ENCODE assay signal across 5 cellular contexts in the genomic region with DNA sequence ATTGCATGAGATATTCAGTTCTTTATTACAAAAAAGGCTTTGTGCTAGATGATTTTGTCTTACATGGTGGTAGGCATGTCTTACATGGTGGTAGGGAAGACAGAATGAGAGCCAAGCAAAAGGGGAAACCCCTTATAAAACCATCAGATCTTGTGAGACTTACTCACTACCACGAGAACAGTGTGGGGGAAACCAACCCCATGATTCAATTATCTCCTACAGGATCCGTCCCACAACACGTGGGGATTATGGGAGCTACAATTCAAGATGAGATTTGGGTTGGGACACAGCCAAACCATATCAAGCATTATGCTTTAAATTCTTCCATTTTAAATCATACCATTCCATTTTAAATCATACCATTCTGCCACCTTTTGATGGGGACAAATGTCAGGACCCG. TPM values are rescaled to one million over a fixed set of nuclear protein-coding genes. Genes with fewer than 3 reads are reported as not detected.
"Had no signal": no experiment of that assay in that cellular context is flagged by ENCODE, and none has a peak within 500 bp of the region (broad histone marks: within the 10 kb centered on the region; RNA-seq: fewer than 3 reads in every experiment).

No MANE protein-coding gene starts in this region.

RNA-seq across cellular contexts. Expression of gene NR1H4, which starts 29.1 kb away (rescaled TPM):
- total RNA-seq: IMR-90, NCI-H460, Right ventricle myocardium inferior, RPMI7951, SJCRH30 had no signal
- polyA plus RNA-seq: IMR-90 had no signal
